Comparison of ENCODE assay signal across 8 cellular contexts in genomic region chr2:174878537-174879147, GRCh38.
A peak's percentile ranks its signal among the peaks of the same experiment; 100 is the strongest.
DNase-seq lines count a peak whose midpoint lies in the region; ATAC-seq and TF ChIP-seq lines count a peak whose summit lies in the region.

No MANE protein-coding gene starts in this region.

- peaks cover 19% of the 10 kb centered on the region for H3K79me2 ChIP-seq in parathyroid adenoma

- TF ChIP-seq CTCF in coronary artery (IDR thresholded peaks at IDR 0.05) (no peak), parathyroid adenoma (IDR thresholded peaks at IDR 0.05) (no peak)

- no peak overlapping the region for H2AFZ ChIP-seq in parathyroid adenoma

- H3K4me3 ChIP-seq in coronary artery = peak overlapping the region; percentile 64
- H3K4me3 ChIP-seq in parathyroid adenoma (ENCODE audit: low read depth, low read length) = peak overlapping the region; percentile 24

- TF ChIP-seq POLR2A in GM18505 (IDR thresholded peaks at IDR 0.05; ENCODE audit: borderline replicate concordance, extremely low read depth, insufficient read depth, insufficient read length) = no peak

- peak; percentile 48 for DNase-seq in COR-L47 (lab: John Stamatoyannopoulos, UW)
- peak; percentile 77 for DNase-seq in NCI-H2107 treated with DMSO at 0.1 percent for 48 hours (lab: John Stamatoyannopoulos, UW; ENCODE audit: unreplicated experiment)
- DNase-seq in coronary artery (ENCODE audit: low spot score) = no peak
- no peak for DNase-seq in iPS-NIHi7 (ENCODE audit: extremely low spot score)

- H3K4me1 ChIP-seq in parathyroid adenoma = peaks cover 14% of the 10 kb centered on the region

- H3K9ac ChIP-seq in parathyroid adenoma = no peak overlapping the region

- no peak for ATAC-seq in GM21576 (IDR thresholded peaks at IDR 0.05; ENCODE audit: unreplicated experiment)
- no peak for ATAC-seq in GM18505 (IDR thresholded peaks at IDR 0.05; ENCODE audit: unreplicated experiment)
- no peak for ATAC-seq in GM21717 (IDR thresholded peaks at IDR 0.05; ENCODE audit: unreplicated experiment)

- H3K4me2 ChIP-seq in parathyroid adenoma (ENCODE audit: low read length) = peak overlapping the region; percentile 53

- H3K27ac ChIP-seq in coronary artery = no peak overlapping the region
- H3K27ac ChIP-seq in parathyroid adenoma = no peak overlapping the region

- H3K27me3 ChIP-seq in parathyroid adenoma (ENCODE audit: control insufficient read depth, insufficient read depth, low read length) = no peaks in the 10 kb centered on the region

- no peaks in the 10 kb centered on the region for H3K36me3 ChIP-seq in parathyroid adenoma (ENCODE audit: control insufficient read depth, insufficient read depth, low read length)

- H3K9me3 ChIP-seq in parathyroid adenoma (ENCODE audit: control insufficient read depth, low read length) = no peaks in the 10 kb centered on the region

Comparison
In these comparisons a context has a peak if more than half of its experiments do, and no peak if none do; other contexts are left out.
1. DNase-seq: peak in COR-L47 (single experiment) and NCI-H2107 treated with DMSO at 0.1 percent for 48 hours (single experiment); none in coronary artery (single experiment) and iPS-NIHi7 (single experiment).